In the genomic region with DNA sequence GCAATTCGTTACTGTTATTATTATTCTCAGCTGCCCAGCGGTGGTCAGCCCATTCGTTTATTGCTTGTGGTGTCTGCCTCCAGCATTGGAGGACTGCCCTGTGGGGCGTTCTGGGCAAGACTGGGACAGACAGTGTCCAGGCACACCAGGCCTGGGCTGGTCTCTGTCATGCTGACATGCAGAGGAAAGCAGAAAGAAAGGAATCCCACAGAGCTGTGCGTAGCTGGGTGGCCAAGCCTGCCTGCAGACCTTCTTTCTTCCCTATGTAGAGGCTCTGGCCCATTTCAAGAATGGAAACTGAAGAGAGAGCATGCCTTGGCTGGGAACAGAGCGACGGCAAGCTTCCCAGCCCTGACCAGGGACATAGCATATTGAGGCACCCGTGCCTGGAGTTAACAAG, we compare ENCODE assay signal across 18 cellular contexts.
DNase-seq lines count a peak whose midpoint lies in the region; ATAC-seq and TF ChIP-seq lines count a peak whose summit lies in the region.
"Had no signal": no experiment of that assay in that cellular context is flagged by ENCODE, and none has a peak within 500 bp of the region (broad histone marks: within the 10 kb centered on the region; RNA-seq: fewer than 3 reads in every experiment).

No MANE protein-coding gene starts in this region.

- no peak overlapping the region for H3K9ac ChIP-seq in trophoblast cell (ENCODE audit: low read length)

- no peak overlapping the region for H4K12ac ChIP-seq in trophoblast cell (ENCODE audit: low read depth, low read length)

- no peaks in the 10 kb centered on the region for H3K9me2 ChIP-seq in GM23338 (ENCODE audit: insufficient read depth)

- peak overlapping the region; percentile 63 for H2AFZ ChIP-seq in GM23338
- no peak overlapping the region for H2AFZ ChIP-seq in trophoblast cell (ENCODE audit: insufficient read depth, low read length, poor library complexity)

- peak overlapping the region; percentile 12 for H4K8ac ChIP-seq in trophoblast cell (ENCODE audit: low read depth, low read length)

- no peaks in the 10 kb centered on the region; the same call in none of the 3 replicates for H3K9me3 Mint-ChIP-seq in GM23338
- peaks cover 8% of the 10 kb centered on the region for H3K9me3 Mint-ChIP-seq in glutamatergic neuron (ENCODE audit: unreplicated experiment)

- no peak overlapping the region for H3K4me3 Mint-ChIP-seq in GM23338
- no peak overlapping the region for H3K4me3 Mint-ChIP-seq in glutamatergic neuron (ENCODE audit: unreplicated experiment)
- H3K4me3 Mint-ChIP-seq: B cell had no signal

- no peak overlapping the region for H3K27ac Mint-ChIP-seq in GM23338
- no peak overlapping the region for H3K27ac Mint-ChIP-seq in glutamatergic neuron (ENCODE audit: unreplicated experiment)
- H3K27ac Mint-ChIP-seq: B cell had no signal

- no peak overlapping the region for H3K14ac ChIP-seq in trophoblast cell (ENCODE audit: low read length)

- WGBS in trophoblast cell (ENCODE audit: extremely low coverage, insufficient coverage, insufficient read length): no CpG with 5 or more reads among the region's 8 CpGs

- TF ChIP-seq CTCF in GM23338 (conservative IDR thresholded peaks at IDR 0.05; ENCODE audit: low read depth in 2 of 2): no peak
- no peak for TF ChIP-seq CTCF in glutamatergic neuron (IDR thresholded peaks at IDR 0.05; ENCODE audit: partially characterized antibody, unreplicated experiment)

- H3K4me3 ChIP-seq in GM23338 (no peak overlapping the region), trophoblast cell (ENCODE audit: low read depth, low read length) (no peak overlapping the region)
- H3K4me3 ChIP-seq: HAP-1 had no signal

- ATAC-seq in GM23338: peak; percentile 24; the same call in 2 of the 3 replicates
- ATAC-seq in GM21825 (IDR thresholded peaks at IDR 0.05; ENCODE audit: unreplicated experiment): no peak

- peak overlapping the region; percentile 54 for H2BK5ac ChIP-seq in trophoblast cell (ENCODE audit: low read depth, low read length, poor library complexity)

- 0 out of 2 replicates have a peak overlapping the region, but pooled peaks have one; percentile 32 for H3K4me2 ChIP-seq in GM23338
- H3K4me2 ChIP-seq in trophoblast cell (ENCODE audit: low read length): no peak overlapping the region

- H3K23ac ChIP-seq in trophoblast cell (ENCODE audit: low read length): no peak overlapping the region

- H4K91ac ChIP-seq in trophoblast cell (ENCODE audit: low read depth, low read length): peak overlapping the region; percentile 20

- H3K79me2 ChIP-seq in GM23338 (replicated peaks; ENCODE audit: insufficient read depth) (no peaks in the 10 kb centered on the region), trophoblast cell (ENCODE audit: control insufficient read depth, insufficient read depth, low read length, poor library complexity) (peaks cover 2% of the 10 kb centered on the region)

- no peak overlapping the region for H3K4ac ChIP-seq in trophoblast cell (ENCODE audit: low read depth, low read length)

- peaks cover 30% of the 10 kb centered on the region for H3K79me1 ChIP-seq in trophoblast cell (ENCODE audit: low read length)

- H3K27me3 ChIP-seq in GM23338 (ENCODE audit: insufficient read depth) (no peaks in the 10 kb centered on the region), trophoblast cell (ENCODE audit: insufficient read depth, low read length) (no peaks in the 10 kb centered on the region)

- H3K36me3 Mint-ChIP-seq in GM23338 (ENCODE audit: low read depth) (no peaks in the 10 kb centered on the region; the same call in 2 of the 3 replicates), glutamatergic neuron (ENCODE audit: unreplicated experiment) (peaks cover 11% of the 10 kb centered on the region)

- H2AK5ac ChIP-seq in trophoblast cell (ENCODE audit: low read length): no peak overlapping the region

- H3K27ac ChIP-seq in GM23338 (ENCODE audit: low read depth) (no peak overlapping the region), trophoblast cell (ENCODE audit: low read depth, low read length) (peak overlapping the region; percentile 73)
- H3K27ac ChIP-seq: HL-60 had no signal

- no peaks in the 10 kb centered on the region for H3K36me3 ChIP-seq in GM23338 (ENCODE audit: insufficient read depth)
- no peaks in the 10 kb centered on the region for H3K36me3 ChIP-seq in trophoblast cell (ENCODE audit: control insufficient read depth in 1 of 2, insufficient read depth in 2 of 2, low read length in 2 of 2)
- H3K36me3 ChIP-seq: HAP-1 had no signal

- H3K9me3 ChIP-seq in trophoblast cell (ENCODE audit: insufficient read depth, low read depth, low read length): no peaks in the 10 kb centered on the region
- H3K9me3 ChIP-seq: HAP-1 had no signal

- H3K4me1 ChIP-seq in GM23338 (ENCODE audit: insufficient read depth) (peaks cover 14% of the 10 kb centered on the region; the same call in 1 of the 2 replicates), trophoblast cell (ENCODE audit: control insufficient read depth in 1 of 2, insufficient read depth in 2 of 2, low read length in 2 of 2) (peaks cover 23 to 39% of the 10 kb centered on the region in 2 experiments)
- H3K4me1 ChIP-seq: HAP-1 had no signal

- DNase-seq in GM23338 (ENCODE audit: low spot score) (no peak), cerebellar cortex (ENCODE audit: low spot score) (peak; percentile 4), medulla oblongata (ENCODE audit: extremely low spot score) (peak; percentile 30), trophoblast cell (no peak), glutamatergic neuron (no peak), NCI-H1048 (lab: John Stamatoyannopoulos, UW) (no peak)
- no peak for DNase-seq in effector CD4-positive, alpha-beta T cell
- DNase-seq: DMS79 treated with DMSO at 0.1 percent for 48 hours, IMR-90, NCI-H1417 treated with DMSO at 0.1 percent for 48 hours, NCI-H187 treated with DMSO at 0.1 percent for 48 hours, NCI-H226, NCI-H524, NCI-H82 had no signal

- H3K4me1 Mint-ChIP-seq in GM23338 (peaks cover 34% of the 10 kb centered on the region), glutamatergic neuron (ENCODE audit: low read depth, unreplicated experiment) (peaks cover 12% of the 10 kb centered on the region)
- H3K4me1 Mint-ChIP-seq: B cell had no signal

- H2BK12ac ChIP-seq in trophoblast cell (ENCODE audit: low read length): no peak overlapping the region

- no peaks in the 10 kb centered on the region for H4K20me1 ChIP-seq in GM23338 (replicated peaks; ENCODE audit: insufficient read depth)

- no peaks in the 10 kb centered on the region for H3F3A ChIP-seq in GM23338 (replicated peaks; ENCODE audit: low read depth)

- H2BK120ac ChIP-seq in trophoblast cell (ENCODE audit: insufficient read depth, low read length, poor library complexity): peak overlapping the region; percentile 21

- no peak overlapping the region for H3K18ac ChIP-seq in trophoblast cell (ENCODE audit: low read length)

- H3K27me3 Mint-ChIP-seq in GM23338 (ENCODE audit: insufficient read depth, low read depth, poor library complexity): peaks cover 4% of the 10 kb centered on the region
- peaks cover 3% of the 10 kb centered on the region for H3K27me3 Mint-ChIP-seq in glutamatergic neuron (ENCODE audit: unreplicated experiment)
- H3K27me3 Mint-ChIP-seq: B cell had no signal

TF ChIP-seq in GM23338, 12 proteins besides CTCF, POLR2A, EP300 and RAD21 (continues in another document):
- TF ChIP-seq STAT1 (IDR thresholded peaks at IDR 0.05; ENCODE audit: unreplicated experiment) (no peak), EZH2phosphoT487 (IDR thresholded peaks at IDR 0.05; ENCODE audit: unreplicated experiment) (no peak), EZH2 (IDR thresholded peaks at IDR 0.05; ENCODE audit: low read depth, unreplicated experiment) (no peak), POLR2AphosphoS5 (IDR thresholded peaks at IDR 0.05; ENCODE audit: low read depth) (no peak)

Comparison
In these comparisons a context has a peak if more than half of its experiments do, and no peak if none do; other contexts are left out.
1. DNase-seq: peak in cerebellar cortex (single experiment) and medulla oblongata (single experiment); none in GM23338 (single experiment), trophoblast cell (0 of 2), effector CD4-positive, alpha-beta T cell (single experiment), glutamatergic neuron (single experiment) and NCI-H1048 (single experiment).